In genomic region chr9:95157491-95158151, GRCh38 we compare ENCODE assay signal across 1 cellular context.
TF ChIP-seq lines count a peak whose summit lies in the region.

No MANE protein-coding gene starts in this region.

TF ChIP-seq in SK-N-SH treated with all-trans-retinoic acid at 6 μM for 48 hours, 23 proteins besides CTCF, POLR2A, EP300 and RAD21 (continued from another document):
- TF ChIP-seq, protein P1, sequence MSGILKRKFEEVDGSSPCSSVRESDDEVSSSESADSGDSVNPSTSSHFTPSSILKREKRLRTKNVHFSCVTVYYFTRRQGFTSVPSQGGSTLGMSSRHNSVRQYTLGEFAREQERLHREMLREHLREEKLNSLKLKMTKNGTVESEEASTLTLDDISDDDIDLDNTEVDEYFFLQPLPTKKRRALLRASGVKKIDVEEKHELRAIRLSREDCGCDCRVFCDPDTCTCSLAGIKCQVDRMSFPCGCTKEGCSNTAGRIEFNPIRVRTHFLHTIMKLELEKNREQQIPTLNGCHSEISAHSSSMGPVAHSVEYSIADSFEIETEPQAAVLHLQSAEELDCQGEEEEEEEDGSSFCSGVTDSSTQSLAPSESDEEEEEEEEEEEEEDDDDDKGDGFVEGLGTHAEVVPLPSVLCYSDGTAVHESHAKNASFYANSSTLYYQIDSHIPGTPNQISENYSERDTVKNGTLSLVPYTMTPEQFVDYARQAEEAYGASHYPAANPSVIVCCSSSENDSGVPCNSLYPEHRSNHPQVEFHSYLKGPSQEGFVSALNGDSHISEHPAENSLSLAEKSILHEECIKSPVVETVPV (CRISPR knock-in tag; IDR thresholded peaks at IDR 0.05): peak; percentile 59; the same call in 1 of the 2 replicates
- TF ChIP-seq BACH2 (CRISPR knock-in tag; IDR thresholded peaks at IDR 0.05; ENCODE audit: borderline replicate concordance) (no peak), RARB (CRISPR knock-in tag; IDR thresholded peaks at IDR 0.05) (no peak), PPARA (CRISPR knock-in tag; IDR thresholded peaks at IDR 0.05; ENCODE audit: borderline replicate concordance) (no peak), ZFP3 (CRISPR knock-in tag; IDR thresholded peaks at IDR 0.05) (peak; percentile 26; the same call in 1 of the 2 replicates), ISL1 (CRISPR knock-in tag; IDR thresholded peaks at IDR 0.05) (peak; percentile 98), GLIS3 (CRISPR knock-in tag; IDR thresholded peaks at IDR 0.05) (no peak), ESRRG (CRISPR knock-in tag; IDR thresholded peaks at IDR 0.05) (peak; percentile 13; the same call in 1 of the 2 replicates), ZNF70 (CRISPR knock-in tag; IDR thresholded peaks at IDR 0.05) (no peak), TCF4 (CRISPR knock-in tag; IDR thresholded peaks at IDR 0.05; ENCODE audit: borderline replicate concordance) (peak; percentile 50; the same call in 1 of the 2 replicates)
- TF ChIP-seq, protein P2, sequence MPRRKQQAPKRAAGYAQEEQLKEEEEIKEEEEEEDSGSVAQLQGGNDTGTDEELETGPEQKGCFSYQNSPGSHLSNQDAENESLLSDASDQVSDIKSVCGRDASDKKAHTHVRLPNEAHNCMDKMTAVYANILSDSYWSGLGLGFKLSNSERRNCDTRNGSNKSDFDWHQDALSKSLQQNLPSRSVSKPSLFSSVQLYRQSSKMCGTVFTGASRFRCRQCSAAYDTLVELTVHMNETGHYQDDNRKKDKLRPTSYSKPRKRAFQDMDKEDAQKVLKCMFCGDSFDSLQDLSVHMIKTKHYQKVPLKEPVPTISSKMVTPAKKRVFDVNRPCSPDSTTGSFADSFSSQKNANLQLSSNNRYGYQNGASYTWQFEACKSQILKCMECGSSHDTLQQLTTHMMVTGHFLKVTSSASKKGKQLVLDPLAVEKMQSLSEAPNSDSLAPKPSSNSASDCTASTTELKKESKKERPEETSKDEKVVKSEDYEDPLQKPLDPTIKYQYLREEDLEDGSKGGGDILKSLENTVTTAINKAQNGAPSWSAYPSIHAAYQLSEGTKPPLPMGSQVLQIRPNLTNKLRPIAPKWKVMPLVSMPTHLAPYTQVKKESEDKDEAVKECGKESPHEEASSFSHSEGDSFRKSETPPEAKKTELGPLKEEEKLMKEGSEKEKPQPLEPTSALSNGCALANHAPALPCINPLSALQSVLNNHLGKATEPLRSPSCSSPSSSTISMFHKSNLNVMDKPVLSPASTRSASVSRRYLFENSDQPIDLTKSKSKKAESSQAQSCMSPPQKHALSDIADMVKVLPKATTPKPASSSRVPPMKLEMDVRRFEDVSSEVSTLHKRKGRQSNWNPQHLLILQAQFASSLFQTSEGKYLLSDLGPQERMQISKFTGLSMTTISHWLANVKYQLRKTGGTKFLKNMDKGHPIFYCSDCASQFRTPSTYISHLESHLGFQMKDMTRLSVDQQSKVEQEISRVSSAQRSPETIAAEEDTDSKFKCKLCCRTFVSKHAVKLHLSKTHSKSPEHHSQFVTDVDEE (CRISPR knock-in tag; IDR thresholded peaks at IDR 0.05): no peak; the same call in 1 of the 2 replicates
- TF ChIP-seq, protein P3, sequence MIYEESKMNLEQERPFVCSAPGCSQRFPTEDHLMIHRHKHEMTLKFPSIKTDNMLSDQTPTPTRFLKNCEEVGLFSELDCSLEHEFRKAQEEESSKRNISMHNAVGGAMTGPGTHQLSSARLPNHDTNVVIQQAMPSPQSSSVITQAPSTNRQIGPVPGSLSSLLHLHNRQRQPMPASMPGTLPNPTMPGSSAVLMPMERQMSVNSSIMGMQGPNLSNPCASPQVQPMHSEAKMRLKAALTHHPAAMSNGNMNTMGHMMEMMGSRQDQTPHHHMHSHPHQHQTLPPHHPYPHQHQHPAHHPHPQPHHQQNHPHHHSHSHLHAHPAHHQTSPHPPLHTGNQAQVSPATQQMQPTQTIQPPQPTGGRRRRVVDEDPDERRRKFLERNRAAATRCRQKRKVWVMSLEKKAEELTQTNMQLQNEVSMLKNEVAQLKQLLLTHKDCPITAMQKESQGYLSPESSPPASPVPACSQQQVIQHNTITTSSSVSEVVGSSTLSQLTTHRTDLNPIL (CRISPR knock-in tag; IDR thresholded peaks at IDR 0.05; ENCODE audit: low read depth): no peak
